In the genomic region with DNA sequence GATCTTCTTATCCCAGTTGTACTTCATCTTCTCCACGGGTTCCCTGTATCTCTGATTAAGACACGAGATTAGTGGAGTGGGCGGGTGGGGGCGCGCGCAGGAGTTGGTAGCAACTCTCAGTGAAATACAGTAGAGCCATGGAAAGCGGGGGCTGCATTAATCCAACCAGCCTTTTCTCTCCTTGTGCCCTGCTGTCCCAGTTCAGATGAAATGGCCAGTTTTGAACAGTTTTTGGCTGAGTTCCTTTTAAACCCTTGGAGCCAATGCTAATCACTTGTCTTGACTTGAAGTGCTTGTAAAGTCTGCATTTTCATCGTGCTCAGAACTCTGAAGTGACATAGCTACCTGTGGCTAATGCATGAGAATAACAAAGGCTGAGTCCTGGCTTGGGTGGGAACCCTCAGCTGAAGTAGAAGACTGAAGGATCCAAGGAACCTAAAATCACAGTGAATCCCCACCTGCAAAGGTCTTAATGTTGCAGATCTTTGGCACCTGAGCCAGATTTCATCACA, we compare ENCODE assay signal across 8 cellular contexts. TPM values are rescaled to one million over a fixed set of nuclear protein-coding genes. Genes with fewer than 3 reads are reported as not detected.
DNase-seq lines count a peak whose midpoint lies in the region; ATAC-seq lines count a peak whose summit lies in the region.

No MANE protein-coding gene starts in this region.

- ATAC-seq in GM18909 (IDR thresholded peaks at IDR 0.05; ENCODE audit: poor library complexity, unreplicated experiment) (no peak), GM21447 (IDR thresholded peaks at IDR 0.05; ENCODE audit: unreplicated experiment) (no peak)

- CTCF ChIA-PET in CD8-positive, alpha-beta memory T cell (lab: Charles Lee) = interaction anchor here (0.6 to 2.0 kb wide), 7 partner anchors 9 to 159 kb away, joined by 3 to 8 read pairs (median 4); no protein-coding TSS in a partner anchor

- no peaks in the 10 kb centered on the region for H3K9me3 Mint-ChIP-seq in CD8-positive, alpha-beta memory T cell

- no peaks in the 10 kb centered on the region for H3K9me2 ChIP-seq in Karpas-422 (replicated peaks; ENCODE audit: insufficient read depth, low read length)

- peaks cover 52 to 80% (median 78%) of the 10 kb centered on the region in 3 donors for H3K4me1 Mint-ChIP-seq in CD8-positive, alpha-beta memory T cell

- H3K36me3 Mint-ChIP-seq in CD8-positive, alpha-beta memory T cell = peaks cover 0 to 25% (median 0%) of the 10 kb centered on the region in 3 donors

- DNase-seq in CD8-positive, alpha-beta memory T cell = no peak
- DNase-seq in Karpas-422 = peak; percentile 67
- DNase-seq in kidney glomerular epithelial cell (lab: John Stamatoyannopoulos, UW) = peak; percentile 76
- DNase-seq in stimulated activated CD8-positive, alpha-beta memory T cell treated with anti-CD3 and anti-CD28 coated beads, Interleukin-7, amount 100 ng/mL, for 4 hours (ENCODE audit: low read depth in 2 of 2) = peak; percentile 41 to 53
- DNase-seq in SKM-1 (lab: John Stamatoyannopoulos, UW; ENCODE audit: unreplicated experiment) = no peak

- no peaks in the 10 kb centered on the region for H3K9me3 ChIP-seq in CD8-positive, alpha-beta memory T cell (ENCODE audit: low read length)
- H3K9me3 ChIP-seq in Karpas-422 (ENCODE audit: low read length) = no peaks in the 10 kb centered on the region

- H3K4me3 ChIP-seq in CD8-positive, alpha-beta memory T cell (ENCODE audit: low read length) = peak overlapping the region; percentile 54
- H3K4me3 ChIP-seq in Karpas-422 (ENCODE audit: low read length) = peak overlapping the region; percentile 85

- H3K27ac ChIP-seq in CD8-positive, alpha-beta memory T cell (ENCODE audit: low read depth, low read length) = peak overlapping the region; percentile 76
- H3K27ac ChIP-seq in Karpas-422 (ENCODE audit: low read length) (peak overlapping the region; percentile 67), angular gyrus (ENCODE audit: low read depth, low read length) (peak overlapping the region; percentile 87)

- peak overlapping the region; percentile 95 for H2AFZ ChIP-seq in Karpas-422 (ENCODE audit: low read length)

- H3K4me3 Mint-ChIP-seq in CD8-positive, alpha-beta memory T cell = peak overlapping the region; percentile 92 to 97 (median 97)

- H3K36me3 ChIP-seq in CD8-positive, alpha-beta memory T cell (ENCODE audit: insufficient read depth, low read length) = no peaks in the 10 kb centered on the region
- peaks cover 14% of the 10 kb centered on the region for H3K36me3 ChIP-seq in Karpas-422 (ENCODE audit: insufficient read depth, low read length)

- H3K4me1 ChIP-seq in CD8-positive, alpha-beta memory T cell (ENCODE audit: insufficient read depth, low read length) = peaks cover 49% of the 10 kb centered on the region
- peaks cover 76% of the 10 kb centered on the region for H3K4me1 ChIP-seq in Karpas-422 (ENCODE audit: low read length)

- H3K4me2 ChIP-seq in Karpas-422 (ENCODE audit: low read depth, low read length, poor library complexity, severe bottlenecking) = peak overlapping the region; percentile 81

- POLR2A ChIA-PET in CD8-positive, alpha-beta memory T cell (lab: Charles Lee) = interaction anchor here (1.4 kb wide), 1 partner anchor 13 kb away, joined by 4 read pairs; no protein-coding TSS in a partner anchor

- H3K79me2 ChIP-seq in Karpas-422 (ENCODE audit: low read length) = peaks cover 42% of the 10 kb centered on the region

- H3K27me3 ChIP-seq in CD8-positive, alpha-beta memory T cell (ENCODE audit: insufficient read depth, low read length, poor library complexity, severe bottlenecking) = no peaks in the 10 kb centered on the region
- H3K27me3 ChIP-seq in Karpas-422 (ENCODE audit: low read length) = 0 out of 2 replicates have a peak, but pooled peaks cover 3% of the 10 kb centered on the region

- H3K27ac Mint-ChIP-seq in CD8-positive, alpha-beta memory T cell = peak overlapping the region; percentile 91 to 98 (median 96)

- no peaks in the 10 kb centered on the region for H3K27me3 Mint-ChIP-seq in CD8-positive, alpha-beta memory T cell

- H3K9ac ChIP-seq in Karpas-422 (ENCODE audit: low read length) = peak overlapping the region; percentile 89

- peaks cover 32% of the 10 kb centered on the region for H4K20me1 ChIP-seq in Karpas-422 (ENCODE audit: insufficient read depth, low read depth, low read length)

RNA-seq across cellular contexts. Expression of gene TMEM123, which starts 0.8 kb away (rescaled TPM):
- total RNA-seq in CD8-positive, alpha-beta memory T cell = 100 to 1,000 TPM; 257 to 259 TPM
- 491 TPM for polyA plus RNA-seq in CD8-positive, alpha-beta memory T cell
- 273 and 796 TPM in 2 replicates for total RNA-seq in Karpas-422 (2014; rRNA removed; shearing (Covaris generic); ENCODE audit: low replicate concordance)

Comparison
In these comparisons a context has a peak if more than half of its experiments do, and no peak if none do; other contexts are left out.
1. DNase-seq: peak in Karpas-422 (single experiment), kidney glomerular epithelial cell (single experiment) and stimulated activated CD8-positive, alpha-beta memory T cell treated with anti-CD3 and anti-CD28 coated beads, Interleukin-7, amount 100 ng/mL, for 4 hours (2 of 2); none in CD8-positive, alpha-beta memory T cell (0 of 5) and SKM-1 (single experiment).
2. Peak in every context shown above with its lines, with median percentiles within 50 percentile points of each other: H3K27ac ChIP-seq.